19 cellular contexts compared by ENCODE assay signal in the genomic region with DNA sequence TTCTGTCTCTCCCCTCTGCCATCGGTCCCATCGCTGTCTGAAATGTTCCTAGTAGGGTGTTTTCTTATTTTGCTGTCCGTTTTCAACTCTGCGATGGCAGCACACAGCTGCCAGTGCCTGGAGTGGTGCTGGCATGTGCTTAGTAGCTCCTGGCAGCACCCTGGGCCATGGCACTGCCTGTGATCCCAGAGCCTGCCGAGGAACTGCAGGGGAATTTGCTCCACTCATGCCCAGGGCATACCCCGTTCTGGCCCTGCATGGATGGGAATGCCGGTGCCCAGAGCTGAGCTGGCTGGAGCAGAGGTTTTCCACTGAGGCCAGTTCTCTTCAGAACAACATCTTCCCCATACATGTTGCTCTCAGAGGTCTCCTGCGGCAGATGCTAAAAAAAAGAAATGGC.
"Had no signal": no experiment of that assay in that cellular context is flagged by ENCODE, and none has a peak within 500 bp of the region (broad histone marks: within the 10 kb centered on the region; RNA-seq: fewer than 3 reads in every experiment).

No MANE protein-coding gene starts in this region.

- H3K4me3 Mint-ChIP-seq: activated CD4-positive, alpha-beta T cell treated with anti-CD3 and anti-CD28 coated beads, Interleukin-2, amount 10 ng/mL, durations not matched to agents 24 days and 14 days; activated CD8-positive, alpha-beta T cell treated with anti-CD3 and anti-CD28 coated beads, Interleukin-2, amount 10 ng/mL, durations not matched to agents 7 days and 5 days; activated naive CD4-positive, alpha-beta T cell treated with anti-CD3 and anti-CD28 coated beads for 36 hours; activated T-cell treated with anti-CD3 and anti-CD28 coated beads, Interleukin-2, amount 50 U/mL, for 24 hours; naive thymus-derived CD4-positive, alpha-beta T cell had no signal

- H3K4me3 ChIP-seq: esophagus muscularis mucosa, ovary, sigmoid colon, spleen, thyroid gland, uterus had no signal

- DNase-seq: activated CD4-positive, alpha-beta T cell treated with anti-CD3 and anti-CD28 coated beads, Interleukin-2, amount 10 ng/mL, durations not matched to agents 24 days and 14 days; activated CD8-positive, alpha-beta T cell treated with anti-CD3 and anti-CD28 coated beads, Interleukin-2, amount 10 ng/mL, durations not matched to agents 7 days and 5 days; activated naive CD4-positive, alpha-beta T cell treated with anti-CD3 and anti-CD28 coated beads for 36 hours; activated T-cell treated with anti-CD3 and anti-CD28 coated beads, Interleukin-2, amount 50 U/mL, for 24 hours; brain microvascular endothelial cell; cortex of kidney; effector CD4-positive, alpha-beta T cell; hippocampal formation; mammary epithelial cell; naive thymus-derived CD4-positive, alpha-beta T cell; ovary; sigmoid colon; spleen; stimulated activated naive CD4-positive, alpha-beta T cell treated with Interleukin-2 at 50 U/mL for 16 hours; thyroid gland; uterus had no signal

- H3K9me3 Mint-ChIP-seq: activated CD4-positive, alpha-beta T cell treated with anti-CD3 and anti-CD28 coated beads, Interleukin-2, amount 10 ng/mL, durations not matched to agents 24 days and 14 days; activated naive CD4-positive, alpha-beta T cell treated with anti-CD3 and anti-CD28 coated beads for 36 hours; activated T-cell treated with anti-CD3 and anti-CD28 coated beads, Interleukin-2, amount 50 U/mL, for 24 hours had no signal

- H3K27ac Mint-ChIP-seq: activated CD4-positive, alpha-beta T cell treated with anti-CD3 and anti-CD28 coated beads, Interleukin-2, amount 10 ng/mL, durations not matched to agents 24 days and 14 days; activated CD8-positive, alpha-beta T cell treated with anti-CD3 and anti-CD28 coated beads, Interleukin-2, amount 10 ng/mL, durations not matched to agents 7 days and 5 days; activated naive CD4-positive, alpha-beta T cell treated with anti-CD3 and anti-CD28 coated beads for 36 hours; activated T-cell treated with anti-CD3 and anti-CD28 coated beads, Interleukin-2, amount 50 U/mL, for 24 hours; naive thymus-derived CD4-positive, alpha-beta T cell had no signal

- H3K4me1 ChIP-seq: thyroid gland, uterus had no signal

- FAIRE-seq: islet of Langerhans had no signal

- ATAC-seq: activated CD8-positive, alpha-beta T cell treated with anti-CD3 and anti-CD28 coated beads, Interleukin-2, amount 10 ng/mL, durations not matched to agents 7 days and 5 days; left lobe of liver; naive thymus-derived CD4-positive, alpha-beta T cell had no signal

- H3K9me3 ChIP-seq: esophagus muscularis mucosa, ovary, sigmoid colon, spleen, thyroid gland, uterus had no signal

- H3K27ac ChIP-seq: brain microvascular endothelial cell, esophagus muscularis mucosa, ovary, sigmoid colon, spleen, thyroid gland, uterus had no signal

- H3K36me3 ChIP-seq: ovary, uterus had no signal

- H3K36me3 Mint-ChIP-seq: naive thymus-derived CD4-positive, alpha-beta T cell had no signal

- H3K27me3 ChIP-seq: brain microvascular endothelial cell, esophagus muscularis mucosa, ovary, sigmoid colon, spleen, thyroid gland, uterus had no signal

- H3K27me3 Mint-ChIP-seq: activated CD4-positive, alpha-beta T cell treated with anti-CD3 and anti-CD28 coated beads, Interleukin-2, amount 10 ng/mL, durations not matched to agents 24 days and 14 days; activated T-cell treated with anti-CD3 and anti-CD28 coated beads, Interleukin-2, amount 50 U/mL, for 24 hours; naive thymus-derived CD4-positive, alpha-beta T cell had no signal
